Comparison of ENCODE assay signal across 10 cellular contexts in genomic region chr5:1118738-1119137, GRCh38. TPM values are rescaled to one million over a fixed set of nuclear protein-coding genes. Genes with fewer than 3 reads are reported as not detected.
A peak's percentile ranks its signal among the peaks of the same experiment; 100 is the strongest.
DNase-seq lines count a peak whose midpoint lies in the region; ATAC-seq and TF ChIP-seq lines count a peak whose summit lies in the region.
"Had no signal": no experiment of that assay in that cellular context is flagged by ENCODE, and none has a peak within 500 bp of the region (broad histone marks: within the 10 kb centered on the region; RNA-seq: fewer than 3 reads in every experiment).

No MANE protein-coding gene starts in this region.

- no peak overlapping the region for H3K4ac ChIP-seq in mesendoderm (ENCODE audit: low read depth, low read length)

- H3K56ac ChIP-seq in mesendoderm (ENCODE audit: low read length), result peak overlapping the region; percentile 25

- WGBS in body of pancreas, 2 donors, result 53 to 100% methylated on average over 1 to 15 of the region's 15 CpGs
- no CpG with 5 or more reads among the region's 15 CpGs for WGBS in mesendoderm (ENCODE audit: extremely low coverage, insufficient coverage, low lambda C conversion rate)
- 38% methylated on average over 15 of the region's 15 CpGs for WGBS in aorta, 2 donors

- H4K8ac ChIP-seq in mesendoderm (ENCODE audit: low read depth, low read length), result no peak overlapping the region

- intact Hi-C loops in body of pancreas (cut with DNase I), result no loop called here
- intact Hi-C loops in aorta (cut with DNase I), result no loop called here

- H3K23ac ChIP-seq in mesendoderm (ENCODE audit: low read length), result no peak overlapping the region

- H3K27me3 ChIP-seq in body of pancreas, result no peaks in the 10 kb centered on the region
- H3K27me3 ChIP-seq in mesendoderm (ENCODE audit: insufficient read depth, low read length, poor library complexity), result no peaks in the 10 kb centered on the region
- no peaks in the 10 kb centered on the region for H3K27me3 ChIP-seq in aorta (ENCODE audit: control insufficient read depth in 1 of 2, insufficient read depth in 2 of 2, low read length in 1 of 2)

- H2BK15ac ChIP-seq in mesendoderm (replicated peaks; ENCODE audit: low read depth), result no peak overlapping the region

- H2BK5ac ChIP-seq in mesendoderm (ENCODE audit: low read length), result no peak overlapping the region

- no peak overlapping the region for H2BK120ac ChIP-seq in mesendoderm (ENCODE audit: low read depth, low read length)

- DNase-seq in NCI-H1105 treated with DMSO at 0.1 percent for 48 hours (lab: John Stamatoyannopoulos, UW), result peak; percentile 24
- DNase-seq in body of pancreas, result peak in 3 of 4 donors; percentile 59 to 81 (median 77)
- peak; percentile 54 for DNase-seq in mesendoderm
- no peak for DNase-seq in aorta
- no peak for DNase-seq in GM20000 (ENCODE audit: low spot score)
- DNase-seq: KBM-7 had no signal

- H3K9me3 ChIP-seq in body of pancreas (no peaks in the 10 kb centered on the region), aorta (ENCODE audit: control insufficient read depth, low read length) (no peaks in the 10 kb centered on the region)

- H3K4me3 ChIP-seq in body of pancreas (no peak overlapping the region), mesendoderm (ENCODE audit: low read length) (no peak overlapping the region), aorta (ENCODE audit: low read length in 2 of 2) (no peak overlapping the region)
- H3K4me3 ChIP-seq: coronary artery had no signal

- peak; percentile 71 for ATAC-seq in body of pancreas
- ATAC-seq in aorta (ENCODE audit: low FRiP score), result no peak
- no peak for ATAC-seq in HG02981 (IDR thresholded peaks at IDR 0.05; ENCODE audit: unreplicated experiment)
- no peak for ATAC-seq in HG02852 (IDR thresholded peaks at IDR 0.05; ENCODE audit: unreplicated experiment)

- H3K79me1 ChIP-seq in mesendoderm (ENCODE audit: low read length), result no peaks in the 10 kb centered on the region

- no peak overlapping the region for H2AK5ac ChIP-seq in mesendoderm (ENCODE audit: low read length)

- H3K27ac ChIP-seq in C4-2B, result peak overlapping the region; percentile 3; the same call in 1 of the 2 replicates
- peak overlapping the region; percentile 45 to 80 (median 69) for H3K27ac ChIP-seq in body of pancreas
- no peak overlapping the region for H3K27ac ChIP-seq in mesendoderm (ENCODE audit: low read depth, low read length)
- no peak overlapping the region for H3K27ac ChIP-seq in aorta (ENCODE audit: low read depth in 1 of 2, low read length in 2 of 2)
- H3K27ac ChIP-seq: coronary artery had no signal

- TF ChIP-seq POLR2A in body of pancreas (IDR thresholded peaks at IDR 0.05), result no peak

- no peak overlapping the region for H3K9ac ChIP-seq in mesendoderm (ENCODE audit: low read length)

- H3K36me3 ChIP-seq in body of pancreas (replicated peaks in 1 of 2; ENCODE audit: insufficient read depth in 1 of 2, low read depth in 2 of 2) (no peaks in the 10 kb centered on the region), mesendoderm (ENCODE audit: control insufficient read depth, insufficient read depth, low read length) (no peaks in the 10 kb centered on the region), aorta (ENCODE audit: control insufficient read depth in 1 of 2, insufficient read depth in 2 of 2, low read length in 1 of 2) (no peaks in the 10 kb centered on the region)

- no peaks in the 10 kb centered on the region for H3K79me2 ChIP-seq in mesendoderm (ENCODE audit: control insufficient read depth, insufficient read depth, low read length)

- H3K4me2 ChIP-seq in mesendoderm (ENCODE audit: low read length), result no peak overlapping the region

- peaks cover 58% of the 10 kb centered on the region for H3K4me1 ChIP-seq in body of pancreas
- no peaks in the 10 kb centered on the region for H3K4me1 ChIP-seq in mesendoderm (ENCODE audit: control insufficient read depth, low read depth, low read length)
- no peaks in the 10 kb centered on the region for H3K4me1 ChIP-seq in aorta (ENCODE audit: control insufficient read depth in 1 of 2, insufficient read depth in 2 of 2, low read length in 2 of 2)

- no peak for TF ChIP-seq CTCF in C4-2B (conservative IDR thresholded peaks at IDR 0.05)
- TF ChIP-seq CTCF in body of pancreas (IDR thresholded peaks at IDR 0.05), result no peak
- TF ChIP-seq CTCF in GM20000 (IDR thresholded peaks at IDR 0.05; ENCODE audit: extremely low read depth, missing control alignments), result no peak

- H4K5ac ChIP-seq in mesendoderm (ENCODE audit: low read length), result no peak overlapping the region

- no peak overlapping the region for H3K18ac ChIP-seq in mesendoderm (ENCODE audit: low read length)

RNA-seq across cellular contexts. Expression of gene SLC12A7, which starts 6.9 kb away (rescaled TPM):
- total RNA-seq in body of pancreas, result 10 to 100 TPM; 35.5 to 42.8 TPM
- 8.6 TPM for polyA plus RNA-seq in mesendoderm (2013, experiment 1 of 2)
- polyA plus RNA-seq in mesendoderm (2013, experiment 2 of 2), result 8.4 TPM
- 10 to 100 TPM; 26.6 to 54.4 TPM for total RNA-seq in aorta
- polyA plus RNA-seq in aorta, result 10 to 100 TPM in 1 of 2 donors, 1 to 10 TPM in 1; 4.5 to 12.1 TPM

Comparison
In these comparisons a context has a peak if more than half of its experiments do, and no peak if none do; other contexts are left out.
1. H3K27ac ChIP-seq: peak in C4-2B (single experiment) and body of pancreas (4 of 4); none in mesendoderm (single experiment) and aorta (0 of 2).
2. DNase-seq: peak in NCI-H1105 treated with DMSO at 0.1 percent for 48 hours (single experiment), body of pancreas (3 of 4) and mesendoderm (single experiment); none in aorta (0 of 2) and GM20000 (single experiment).